Comparison of ENCODE assay signal across 10 cellular contexts in the genomic region with DNA sequence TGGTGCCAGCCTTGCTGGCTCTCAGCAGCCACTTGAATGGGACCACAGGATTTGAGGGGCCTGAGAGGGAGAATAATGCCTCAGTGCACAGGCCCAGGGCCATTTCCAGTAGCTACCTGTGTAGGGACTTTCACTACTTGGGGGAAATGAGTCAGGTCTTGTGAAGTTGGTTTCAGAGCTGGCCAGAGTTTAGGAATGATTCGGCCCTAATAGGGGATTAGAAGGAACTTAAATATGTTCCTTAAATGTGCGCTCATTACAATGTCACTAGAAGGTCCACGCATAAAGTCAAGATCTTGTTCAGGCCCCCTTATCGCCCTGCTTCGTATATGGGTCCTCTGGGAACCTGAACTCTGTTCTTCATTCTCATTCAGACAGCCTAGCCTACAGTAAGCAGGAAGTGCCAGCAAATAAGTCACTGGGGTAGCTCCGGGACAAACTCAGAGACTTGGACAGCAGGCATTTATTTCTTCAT. TPM values are rescaled to one million over a fixed set of nuclear protein-coding genes. Genes with fewer than 3 reads are reported as not detected.
DNase-seq lines count a peak whose midpoint lies in the region; ATAC-seq, FAIRE-seq and TF ChIP-seq lines count a peak whose summit lies in the region.
"Had no signal": no experiment of that assay in that cellular context is flagged by ENCODE, and none has a peak within 500 bp of the region (broad histone marks: within the 10 kb centered on the region; RNA-seq: fewer than 3 reads in every experiment).

No MANE protein-coding gene starts in this region.

- H3K36me3 ChIP-seq in stomach = no peaks in the 10 kb centered on the region
- no peaks in the 10 kb centered on the region for H3K36me3 ChIP-seq in kidney (ENCODE audit: control insufficient read depth in 1 of 2, insufficient read depth in 2 of 2, low read length in 2 of 2)
- H3K36me3 ChIP-seq in uterus = no peaks in the 10 kb centered on the region
- H3K36me3 ChIP-seq: heart left ventricle had no signal

- TF ChIP-seq CTCF in stomach (IDR thresholded peaks at IDR 0.05) (no peak), kidney (IDR thresholded peaks at IDR 0.05; ENCODE audit: borderline replicate concordance, extremely low read depth, insufficient read depth) (no peak), uterus (IDR thresholded peaks at IDR 0.05) (no peak)

- no peak overlapping the region for H3K4me3 Mint-ChIP-seq in activated naive CD8-positive, alpha-beta T cell treated with anti-CD3 and anti-CD28 coated beads for 36 hours

- intact Hi-C loops in stomach (cut with DNase I; ENCODE audit: low total_unique reads) (no loop called here), kidney (cut with DNase I) (no loop called here), uterus (cut with DNase I; ENCODE audit: low total_unique reads) (no loop called here)

- no peaks in the 10 kb centered on the region for H3K27me3 Mint-ChIP-seq in activated naive CD8-positive, alpha-beta T cell treated with anti-CD3 and anti-CD28 coated beads for 36 hours

- no peak for TF ChIP-seq POLR2A in stomach (IDR thresholded peaks at IDR 0.05)
- TF ChIP-seq POLR2A in uterus (IDR thresholded peaks at IDR 0.05) = no peak

- no peak overlapping the region for H3K27ac Mint-ChIP-seq in activated naive CD8-positive, alpha-beta T cell treated with anti-CD3 and anti-CD28 coated beads for 36 hours

- TF ChIP-seq EP300 in stomach (IDR thresholded peaks at IDR 0.05) = no peak

- H3K4me1 ChIP-seq in stomach = peaks cover 12 to 38% (median 14%) of the 10 kb centered on the region in 4 donors
- H3K4me1 ChIP-seq in kidney (ENCODE audit: control insufficient read depth in 1 of 2, insufficient read depth in 1 of 2, low read depth in 1 of 2, low read length in 2 of 2) = peaks cover 3 to 6% of the 10 kb centered on the region in 2 donors
- H3K4me1 ChIP-seq in uterus = no peaks in the 10 kb centered on the region

- no peaks in the 10 kb centered on the region for H3K27me3 ChIP-seq in stomach
- no peaks in the 10 kb centered on the region for H3K27me3 ChIP-seq in uterus
- H3K27me3 ChIP-seq: heart left ventricle had no signal

- no peak for FAIRE-seq in kidney (lab: Jason Lieb, UNC)

- H3K9me3 ChIP-seq in stomach (no peaks in the 10 kb centered on the region), kidney (ENCODE audit: control insufficient read depth in 1 of 2, low read length in 2 of 2) (no peaks in the 10 kb centered on the region), uterus (no peaks in the 10 kb centered on the region)
- H3K9me3 ChIP-seq: heart left ventricle had no signal

- H3K27ac ChIP-seq in stomach = peak overlapping the region; percentile 36 to 77 (median 57)
- no peak overlapping the region for H3K27ac ChIP-seq in kidney (ENCODE audit: low read depth in 2 of 2, low read length in 2 of 2)
- no peak overlapping the region for H3K27ac ChIP-seq in uterus

- H3K9ac ChIP-seq in kidney (ENCODE audit: low read length in 2 of 2) = no peak overlapping the region

- peak; percentile 58 for ATAC-seq in HG03095 (IDR thresholded peaks at IDR 0.05; ENCODE audit: unreplicated experiment)
- ATAC-seq: heart left ventricle had no signal

- peaks cover 34% of the 10 kb centered on the region for H3K4me1 Mint-ChIP-seq in activated naive CD8-positive, alpha-beta T cell treated with anti-CD3 and anti-CD28 coated beads for 36 hours

- H3K4me3 ChIP-seq in stomach (no peak overlapping the region), kidney (ENCODE audit: low read length in 2 of 2) (no peak overlapping the region), uterus (no peak overlapping the region)

- no peaks in the 10 kb centered on the region for H3K9me3 Mint-ChIP-seq in activated naive CD8-positive, alpha-beta T cell treated with anti-CD3 and anti-CD28 coated beads for 36 hours

- peak; percentile 11 for DNase-seq in activated naive CD4-positive, alpha-beta T cell treated with Interleukin-2 at 50 U/mL for 16 hours
- no peak for DNase-seq in activated naive CD4-positive, alpha-beta T cell (lab: John Stamatoyannopoulos, UW)
- peak; percentile 30 for DNase-seq in activated naive CD8-positive, alpha-beta T cell treated with anti-CD3 and anti-CD28 coated beads for 36 hours
- DNase-seq in stomach (no peak), HuH-7 (ENCODE audit: low spot score) (no peak), kidney (no peak), uterus (no peak)
- DNase-seq: C1 segment of cervical spinal cord, heart left ventricle had no signal

- no peaks in the 10 kb centered on the region for H3K36me3 Mint-ChIP-seq in activated naive CD8-positive, alpha-beta T cell treated with anti-CD3 and anti-CD28 coated beads for 36 hours

- 39 to 50% (median 41%) methylated on average over 6 of the region's 6 CpGs for WGBS in stomach, 5 donors

RNA-seq across cellular contexts. Expression of gene AKR1A1, which starts 5.6 kb away (rescaled TPM):
- total RNA-seq in activated naive CD8-positive, alpha-beta T cell treated with anti-CD3 and anti-CD28 coated beads for 36 hours = 100 to 1,000 TPM; 181 to 203 TPM
- 100 to 1,000 TPM in 4 of 5 donors, 10 to 100 TPM in 1; 10.5 to 203 (median 141) TPM for total RNA-seq in stomach
- 100 to 1,000 TPM; 192 to 246 (median 212) TPM for polyA plus RNA-seq in stomach
- 147 TPM for total RNA-seq in kidney
- 431 TPM for polyA plus RNA-seq in kidney (ENCODE audit: insufficient read depth, low read depth, low replicate concordance)
- total RNA-seq in uterus = 100 to 1,000 TPM in 2 of 4 donors, 10 to 100 TPM in 2; 75.3 to 162 (median 106) TPM

RNA-seq across cellular contexts. Expression of gene PRDX1, which starts 23.4 kb away (rescaled TPM):
- total RNA-seq in activated naive CD8-positive, alpha-beta T cell treated with anti-CD3 and anti-CD28 coated beads for 36 hours = 100 to 1,000 TPM; 746 to 755 TPM
- total RNA-seq in stomach = 100 to 1,000 TPM in 4 of 5 donors, 10 to 100 TPM in 1; 77.6 to 447 (median 187) TPM
- polyA plus RNA-seq in stomach = 100 to 1,000 TPM; 570 to 892 (median 660) TPM
- 452 TPM for total RNA-seq in kidney
- polyA plus RNA-seq in kidney (ENCODE audit: insufficient read depth, low read depth, low replicate concordance) = 1,042 TPM
- total RNA-seq in uterus = 100 to 1,000 TPM; 189 to 253 (median 202) TPM

RNA-seq across cellular contexts. Expression of gene NASP, which starts 38.8 kb away (rescaled TPM):
- total RNA-seq in activated naive CD8-positive, alpha-beta T cell treated with anti-CD3 and anti-CD28 coated beads for 36 hours = 100 to 1,000 TPM; 274 to 278 TPM
- total RNA-seq in stomach = 100 to 1,000 TPM in 2 of 5 donors, 10 to 100 TPM in 3; 14.0 to 107 (median 51.8) TPM
- 100 to 1,000 TPM in 1 of 3 donors, 10 to 100 TPM in 2; 78.7 to 119 (median 79.9) TPM for polyA plus RNA-seq in stomach
- total RNA-seq in kidney = 51.6 TPM
- 49.5 TPM for polyA plus RNA-seq in kidney (ENCODE audit: insufficient read depth, low read depth, low replicate concordance)
- total RNA-seq in uterus = 100 to 1,000 TPM in 2 of 4 donors, 10 to 100 TPM in 2; 40.2 to 125 (median 81.0) TPM

RNA-seq across cellular contexts. Expression of gene MMACHC, which starts 45.0 kb away (rescaled TPM):
- total RNA-seq in activated naive CD8-positive, alpha-beta T cell treated with anti-CD3 and anti-CD28 coated beads for 36 hours = 10 to 100 TPM; 10.3 to 10.5 TPM
- 10 to 100 TPM in 1 of 5 donors, 1 to 10 TPM in 2, under 1 TPM in 2; 0.58 to 20.6 (median 1.6) TPM for total RNA-seq in stomach
- 1 to 10 TPM; 1.7 to 2.3 (median 1.7) TPM for polyA plus RNA-seq in stomach
- total RNA-seq in kidney = 6.0 TPM
- 10.2 TPM for polyA plus RNA-seq in kidney (ENCODE audit: insufficient read depth, low read depth, low replicate concordance)
- total RNA-seq in uterus = 1 to 10 TPM in 2 of 4 donors, under 1 TPM in 1, not detected in 1; 0.26 to 4.5 (median 3.4) TPM

RNA-seq across cellular contexts. Expression of gene CCDC163, which starts 45.2 kb away (rescaled TPM):
- total RNA-seq in activated naive CD8-positive, alpha-beta T cell treated with anti-CD3 and anti-CD28 coated beads for 36 hours = 1 to 10 TPM; 5.2 to 5.5 TPM
- total RNA-seq in stomach = 1 to 10 TPM in 1 of 5 donors, under 1 TPM in 1, not detected in 3; 0.18 to 2.7 TPM
- polyA plus RNA-seq in stomach = 1 to 10 TPM; 1.2 to 2.6 (median 1.8) TPM
- 3.4 TPM for total RNA-seq in kidney
- polyA plus RNA-seq in kidney (ENCODE audit: insufficient read depth, low read depth, low replicate concordance) = 0.80 TPM
- total RNA-seq in uterus = 1 to 10 TPM in 2 of 4 donors, under 1 TPM in 1, not detected in 1; 0.35 to 7.2 (median 3.8) TPM

Comparison
In these comparisons a context has a peak if more than half of its experiments do, and no peak if none do; other contexts are left out.
1. DNase-seq: peak in activated naive CD4-positive, alpha-beta T cell treated with Interleukin-2 at 50 U/mL for 16 hours (single experiment) and activated naive CD8-positive, alpha-beta T cell treated with anti-CD3 and anti-CD28 coated beads for 36 hours (single experiment); none in activated naive CD4-positive, alpha-beta T cell (0 of 4), stomach (single experiment), HuH-7 (single experiment), kidney (single experiment) and uterus (0 of 2).
2. H3K27ac ChIP-seq: peak in stomach (5 of 5); none in kidney (0 of 2) and uterus (0 of 2).